ENCODE assay signal across 24 cellular contexts in the genomic region with DNA sequence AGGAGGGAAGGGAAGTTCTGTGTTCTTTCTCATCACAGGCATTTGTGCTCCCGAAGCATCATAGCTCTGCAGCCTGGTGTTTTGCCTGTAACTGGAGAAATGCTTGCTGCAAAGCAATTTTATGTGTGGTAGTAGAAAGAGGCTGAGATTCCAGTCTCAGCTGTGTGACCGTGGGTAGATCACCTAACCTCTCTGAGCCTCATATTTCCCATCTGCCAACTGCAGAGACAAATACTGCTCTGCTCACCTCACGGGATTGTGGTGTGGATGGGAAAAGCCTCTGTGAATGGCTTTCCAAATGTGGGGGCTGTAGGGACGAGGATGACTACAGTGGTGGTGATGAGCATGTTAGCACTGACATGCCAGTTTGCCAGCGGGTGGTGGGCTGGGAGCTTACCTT.
"Had no signal": no experiment of that assay in that cellular context is flagged by ENCODE, and none has a peak within 500 bp of the region (broad histone marks: within the 10 kb centered on the region; RNA-seq: fewer than 3 reads in every experiment).

No MANE protein-coding gene starts in this region.

- H3K4me2 ChIP-seq: KMS-11 had no signal

- H3K9me3 ChIP-seq: SJSA1 had no signal

- FAIRE-seq: RCC 7860 had no signal

- H3K36me3 ChIP-seq: SJSA1 had no signal

- H3K4me3 ChIP-seq: SJSA1, SK-N-MC had no signal

- H3K27ac ChIP-seq: KMS-11, SJSA1, SK-N-MC had no signal

- H3K9ac ChIP-seq: KMS-11 had no signal

- DNase-seq: IMR-90, Kasumi-1, MM.1S, MV-4-11, NCI-H1048, NCI-H1105, NCI-H1417, NCI-H1436 treated with DMSO at 0.1 percent for 48 hours, NCI-H1694, NCI-H187 treated with DMSO at 0.1 percent for 48 hours, NCI-H2029 treated with DMSO at 0.1 percent for 48 hours, NCI-H2171 treated with DMSO at 0.1 percent for 48 hours, NCI-H345, NCI-H446 treated with DMSO at 0.1 percent for 48 hours, NCI-H510A treated with DMSO at 0.1 percent for 48 hours, NCI-H526 treated with DMSO at 0.1 percent for 48 hours, NCI-H774, Right ventricle myocardium superior, RPMI8226, SIG-M5 had no signal

- H3K4me1 ChIP-seq: SJSA1 had no signal
